35 cellular contexts compared by ENCODE assay signal in the genomic region with DNA sequence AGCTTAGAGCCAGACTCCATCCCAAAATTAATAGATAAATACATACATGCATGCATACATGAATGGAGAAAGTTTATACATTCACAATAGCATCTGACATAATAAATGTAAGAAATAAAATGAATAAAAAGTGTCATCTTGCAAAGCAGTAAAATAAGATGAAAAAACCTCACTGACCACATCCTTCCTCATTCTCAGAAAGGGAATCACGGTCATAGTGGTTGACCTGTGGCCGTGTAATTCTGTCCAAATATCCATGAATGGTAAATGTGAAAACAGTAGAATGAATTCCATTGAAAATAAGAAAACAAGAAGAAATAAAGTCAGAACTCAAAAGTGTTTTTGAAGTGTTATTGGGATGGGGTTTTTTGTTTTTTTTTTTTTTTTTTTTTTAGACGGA. TPM values are rescaled to one million over a fixed set of nuclear protein-coding genes. Genes with fewer than 3 reads are reported as not detected.
DNase-seq lines count a peak whose midpoint lies in the region; ATAC-seq and TF ChIP-seq lines count a peak whose summit lies in the region.
"Had no signal": no experiment of that assay in that cellular context is flagged by ENCODE, and none has a peak within 500 bp of the region (broad histone marks: within the 10 kb centered on the region; RNA-seq: fewer than 3 reads in every experiment).

No MANE protein-coding gene starts in this region.

- no peak overlapping the region for H3K56ac ChIP-seq in mesendoderm (ENCODE audit: low read length)

- H2BK120ac ChIP-seq in mesendoderm (ENCODE audit: low read depth, low read length) = no peak overlapping the region

- no peak overlapping the region for H3K27ac ChIP-seq in OCI-LY3 (ENCODE audit: low read length)
- H3K27ac ChIP-seq in mesendoderm (ENCODE audit: low read depth, low read length) = no peak overlapping the region
- H3K27ac ChIP-seq: lower lobe of right lung, right lobe of liver, WERI-Rb-1 had no signal

- H3K36me3 ChIP-seq in OCI-LY3 (replicated peaks; ENCODE audit: low read depth, low read length) (no peaks in the 10 kb centered on the region), mesendoderm (ENCODE audit: control insufficient read depth, insufficient read depth, low read length) (no peaks in the 10 kb centered on the region)
- H3K36me3 ChIP-seq: lower lobe of right lung, right lobe of liver, WERI-Rb-1 had no signal

- H4K5ac ChIP-seq in mesendoderm (ENCODE audit: low read length) = no peak overlapping the region

- no peaks in the 10 kb centered on the region for H3K9me3 Mint-ChIP-seq in memory B cell
- no peaks in the 10 kb centered on the region for H3K9me3 Mint-ChIP-seq in chondrocyte (ENCODE audit: low read depth)
- H3K9me3 Mint-ChIP-seq: activated CD4-positive, alpha-beta T cell treated with anti-CD3 and anti-CD28 coated beads, Interleukin-2, amount 10 ng/mL, durations not matched to agents 24 days and 14 days; HFFc6; type B pancreatic cell had no signal

- no peaks in the 10 kb centered on the region for H3K79me1 ChIP-seq in mesendoderm (ENCODE audit: low read length)

- no peak overlapping the region for H3K18ac ChIP-seq in mesendoderm (ENCODE audit: low read length)

- no peak overlapping the region for H4K8ac ChIP-seq in mesendoderm (ENCODE audit: low read depth, low read length)

- DNase-seq in CD1c-positive myeloid dendritic cell (ENCODE audit: extremely low spot score) = peak; percentile 74
- peak; percentile 49 for DNase-seq in LHCN-M2 (ENCODE audit: low read depth)
- DNase-seq in memory B cell (ENCODE audit: low spot score in 2 of 2) = no peak
- no peak for DNase-seq in chondrocyte (ENCODE audit: low spot score)
- no peak for DNase-seq in mesendoderm
- DNase-seq in 8988T = no peak
- DNase-seq: ACHN; activated CD4-positive, alpha-beta T cell treated with anti-CD3 and anti-CD28 coated beads, Interleukin-2, amount 10 ng/mL, durations not matched to agents 24 days and 14 days; activated naive CD4-positive, alpha-beta T cell treated with Interleukin-2 at 50 U/mL for 16 hours; activated T-cell treated with anti-CD3 and anti-CD28 coated beads, Interleukin-2, amount 50 U/mL, for 48 hours; C1 segment of cervical spinal cord; cerebellar nuclear complex; DMS79; glutamatergic neuron; HFFc6; IMR-90; lower lobe of right lung; NCI-H1417 treated with DMSO at 0.1 percent for 48 hours; NCI-H2081 treated with DMSO at 0.1 percent for 48 hours; NCI-H226; right lobe of liver; stimulated activated CD4-positive, alpha-beta T cell treated with anti-CD3 and anti-CD28 coated beads, Interleukin-12 subunit alpha, Interleukin-12 subunit beta, amount 100 ng/mL, for 4 hours; stimulated activated CD4-positive, alpha-beta T cell treated with anti-CD3 and anti-CD28 coated beads, Interleukin-4, amount 100 ng/mL, for 1 hour; substantia nigra; WERI-Rb-1 had no signal

- H2BK15ac ChIP-seq in mesendoderm (replicated peaks; ENCODE audit: low read depth) = no peak overlapping the region

- peaks cover 15% of the 10 kb centered on the region for H3K4me1 Mint-ChIP-seq in memory B cell
- peaks cover 9% of the 10 kb centered on the region for H3K4me1 Mint-ChIP-seq in chondrocyte (ENCODE audit: low read depth)

- H2BK5ac ChIP-seq in mesendoderm (ENCODE audit: low read length) = no peak overlapping the region

- no peak for TF ChIP-seq CTCF in OCI-LY3 (IDR thresholded peaks at IDR 0.05; ENCODE audit: low read depth, low read length)
- no peak for TF ChIP-seq CTCF in chondrocyte (IDR thresholded peaks at IDR 0.05)

- H2AFZ ChIP-seq in OCI-LY3 (ENCODE audit: low read depth, low read length) = no peak overlapping the region
- H2AFZ ChIP-seq: GM23338 had no signal

- peak overlapping the region; percentile 1; the same call in 1 of the 2 replicates for H3K4me2 ChIP-seq in OCI-LY3 (ENCODE audit: low read length)
- H3K4me2 ChIP-seq in mesendoderm (ENCODE audit: low read length) = no peak overlapping the region
- H3K4me2 ChIP-seq: GM23338 had no signal

- H3K27ac Mint-ChIP-seq in memory B cell (no peak overlapping the region), chondrocyte (ENCODE audit: unreplicated experiment) (no peak overlapping the region)
- H3K27ac Mint-ChIP-seq: activated CD4-positive, alpha-beta T cell treated with anti-CD3 and anti-CD28 coated beads, Interleukin-2, amount 10 ng/mL, durations not matched to agents 24 days and 14 days; brain; GM23338; HFFc6; progenitor cell of endocrine pancreas; type B pancreatic cell had no signal

- H4K20me1 ChIP-seq in OCI-LY3 (ENCODE audit: insufficient read depth, low read length) = no peaks in the 10 kb centered on the region

- no CpG with 5 or more reads among the region's 3 CpGs for WGBS in mesendoderm (ENCODE audit: extremely low coverage, insufficient coverage, low lambda C conversion rate)

- H3K4me1 ChIP-seq in OCI-LY3 (ENCODE audit: low read length) (peaks cover 19% of the 10 kb centered on the region), mesendoderm (ENCODE audit: control insufficient read depth, low read depth, low read length) (no peaks in the 10 kb centered on the region)
- H3K4me1 ChIP-seq: right lobe of liver had no signal

- no peak overlapping the region for H2AK5ac ChIP-seq in mesendoderm (ENCODE audit: low read length)

- H3K36me3 Mint-ChIP-seq in memory B cell (no peaks in the 10 kb centered on the region), chondrocyte (ENCODE audit: low read depth) (no peaks in the 10 kb centered on the region)
- H3K36me3 Mint-ChIP-seq: brain, type B pancreatic cell had no signal

- no peak overlapping the region for H3K23ac ChIP-seq in mesendoderm (ENCODE audit: low read length)

- no peaks in the 10 kb centered on the region for H3K9me3 ChIP-seq in OCI-LY3 (ENCODE audit: insufficient read depth, low read length)
- H3K9me3 ChIP-seq: lower lobe of right lung, right lobe of liver had no signal

- H3K9ac ChIP-seq in OCI-LY3 (ENCODE audit: low read length) (no peak overlapping the region), mesendoderm (ENCODE audit: low read length) (no peak overlapping the region)

- ATAC-seq in memory B cell (ENCODE audit: low read depth) (peak; percentile 38), HG03469 (IDR thresholded peaks at IDR 0.05; ENCODE audit: unreplicated experiment) (no peak)
- ATAC-seq: GM23338, lower lobe of right lung, right lobe of liver, SK-N-SH treated with all-trans-retinoic acid at 6 μM for 48 hours had no signal

- H3K79me2 ChIP-seq in OCI-LY3 (ENCODE audit: low read length) = no peaks in the 10 kb centered on the region
- H3K79me2 ChIP-seq in mesendoderm (ENCODE audit: control insufficient read depth, insufficient read depth, low read length) = no peaks in the 10 kb centered on the region

- H3K4me3 ChIP-seq in OCI-LY3 (ENCODE audit: low read length) (no peak overlapping the region), mesendoderm (ENCODE audit: low read length) (no peak overlapping the region)
- H3K4me3 ChIP-seq: GM23338, lower lobe of right lung, right lobe of liver had no signal

- H3K27me3 Mint-ChIP-seq in memory B cell (peaks cover 20% of the 10 kb centered on the region), chondrocyte (ENCODE audit: low read depth) (peaks cover 25% of the 10 kb centered on the region)

- H3K4me3 Mint-ChIP-seq in memory B cell (no peak overlapping the region), chondrocyte (ENCODE audit: unreplicated experiment) (no peak overlapping the region)
- H3K4me3 Mint-ChIP-seq: activated CD4-positive, alpha-beta T cell treated with anti-CD3 and anti-CD28 coated beads, Interleukin-2, amount 10 ng/mL, durations not matched to agents 24 days and 14 days; brain; GM23338; HFFc6; type B pancreatic cell had no signal

- H3K4ac ChIP-seq in mesendoderm (ENCODE audit: low read depth, low read length) = no peak overlapping the region

- peaks cover 34% of the 10 kb centered on the region for H3K27me3 ChIP-seq in OCI-LY3 (ENCODE audit: low read depth, low read length)
- H3K27me3 ChIP-seq in mesendoderm (ENCODE audit: insufficient read depth, low read length, poor library complexity) = no peaks in the 10 kb centered on the region

RNA-seq across cellular contexts. Expression of gene CDC42EP5, which starts 9.8 kb away (rescaled TPM):
- total RNA-seq in LHCN-M2 (2014; rRNA removed) (9.2 and 9.5 TPM in 2 replicates), chondrocyte (62.9 to 66.4 TPM (median 66.4 TPM) in 3 replicates)
- polyA plus RNA-seq in LHCN-M2 (2012) = 6.1 TPM
- 0.67 TPM for polyA plus RNA-seq in mesendoderm (2013, experiment 1 of 2)
- 1.9 TPM for polyA plus RNA-seq in mesendoderm (2013, experiment 2 of 2)

RNA-seq across cellular contexts. Expression of gene LENG9, which starts 19.3 kb away (rescaled TPM):
- total RNA-seq in LHCN-M2 (2014; rRNA removed) = 3.8 and 8.2 TPM in 2 replicates
- polyA plus RNA-seq in LHCN-M2 (2012) = 2.4 TPM
- 10.2 to 14.8 TPM (median 13.2 TPM) in 3 replicates for total RNA-seq in chondrocyte
- 0.72 TPM for polyA plus RNA-seq in mesendoderm (2013, experiment 1 of 2)
- 0.88 TPM for polyA plus RNA-seq in mesendoderm (2013, experiment 2 of 2)

RNA-seq across cellular contexts. Expression of gene LAIR2, which starts 19.7 kb away (rescaled TPM):
- total RNA-seq in LHCN-M2 (2014; rRNA removed) (not detected in 2 replicates), chondrocyte (not detected in 3 replicates)
- not detected for polyA plus RNA-seq in LHCN-M2 (2012)
- polyA plus RNA-seq in mesendoderm (2013, experiment 1 of 2) = not detected
- not detected for polyA plus RNA-seq in mesendoderm (2013, experiment 2 of 2)
- total RNA-seq: GM23338, HFFc6, IMR-90, kidney epithelial cell, M059J, mucosa of gallbladder, progenitor cell of endocrine pancreas had no signal
- polyA plus RNA-seq: GM23338, IMR-90 had no signal

RNA-seq across cellular contexts. Expression of gene LENG8, which starts 33.9 kb away (rescaled TPM):
- total RNA-seq in LHCN-M2 (2014; rRNA removed) = 35.4 and 36.7 TPM in 2 replicates
- 20.8 TPM for polyA plus RNA-seq in LHCN-M2 (2012)
- 110 to 166 TPM (median 116 TPM) in 3 replicates for total RNA-seq in chondrocyte
- polyA plus RNA-seq in mesendoderm (2013, experiment 1 of 2) = 54.1 TPM
- 54.1 TPM for polyA plus RNA-seq in mesendoderm (2013, experiment 2 of 2)

Comparison
In these comparisons a context has a peak if more than half of its experiments do, and no peak if none do; other contexts are left out.
1. DNase-seq: peak in CD1c-positive myeloid dendritic cell (single experiment) and LHCN-M2 (single experiment); none in memory B cell (0 of 2), chondrocyte (single experiment), mesendoderm (single experiment) and 8988T (single experiment).